Comparison of ENCODE assay signal across 7 cellular contexts in genomic region chr17:18257747-18258355, GRCh38. TPM values are rescaled to one million over a fixed set of nuclear protein-coding genes. Genes with fewer than 3 reads are reported as not detected.
DNase-seq lines count a peak whose midpoint lies in the region; ATAC-seq and TF ChIP-seq lines count a peak whose summit lies in the region.

No MANE protein-coding gene starts in this region.

- H3K4me3 ChIP-seq in SJSA1 (peak overlapping the region; percentile 99), adipocyte (ENCODE audit: low read length) (peak overlapping the region; percentile 91), cardiac muscle cell (peak overlapping the region; percentile 83)

- H3K9me3 ChIP-seq in SJSA1 (replicated peaks) (no peaks in the 10 kb centered on the region), adipocyte (ENCODE audit: control insufficient read depth, low read length) (no peaks in the 10 kb centered on the region), cardiac muscle cell (ENCODE audit: low read depth) (no peaks in the 10 kb centered on the region)

- no peaks in the 10 kb centered on the region for H3K9me3 Mint-ChIP-seq in osteocyte (ENCODE audit: unreplicated experiment)

- H3K36me3 Mint-ChIP-seq in osteocyte (ENCODE audit: unreplicated experiment): peaks cover 5% of the 10 kb centered on the region

- DNase-seq in HK-2 (ENCODE audit: unreplicated experiment) (peak; percentile 93), SJSA1 (ENCODE audit: low read depth in 1 of 2, low spot score in 2 of 2) (peak; percentile 84 to 88), adipocyte (ENCODE audit: low read depth) (peak; percentile 80), cardiac muscle cell (ENCODE audit: low read depth in 1 of 2, low spot score in 1 of 2) (peak; percentile 56 to 87), osteocyte (ENCODE audit: extremely low spot score, unreplicated experiment) (no peak), COR-L47 (lab: John Stamatoyannopoulos, UW) (no peak)

- H3K4me3 Mint-ChIP-seq in osteocyte (ENCODE audit: unreplicated experiment): peak overlapping the region; percentile 94

- no peaks in the 10 kb centered on the region for H3K27me3 Mint-ChIP-seq in osteocyte (ENCODE audit: unreplicated experiment)

- peaks cover 60% of the 10 kb centered on the region for H3K36me3 ChIP-seq in SJSA1
- H3K36me3 ChIP-seq in adipocyte (ENCODE audit: control insufficient read depth, insufficient read depth, low read length, severe bottlenecking): peaks cover 38% of the 10 kb centered on the region
- peaks cover 22% of the 10 kb centered on the region for H3K36me3 ChIP-seq in cardiac muscle cell

- H3K4me1 ChIP-seq in SJSA1 (replicated peaks): peaks cover 37% of the 10 kb centered on the region
- peaks cover 33% of the 10 kb centered on the region for H3K4me1 ChIP-seq in adipocyte (ENCODE audit: control insufficient read depth, insufficient read depth, low read length)
- peaks cover 17% of the 10 kb centered on the region for H3K4me1 ChIP-seq in cardiac muscle cell (ENCODE audit: low read depth)

- H3K27ac Mint-ChIP-seq in osteocyte (ENCODE audit: unreplicated experiment): peak overlapping the region; percentile 89

- H3K27me3 ChIP-seq in SJSA1 (replicated peaks): no peaks in the 10 kb centered on the region
- no peaks in the 10 kb centered on the region for H3K27me3 ChIP-seq in adipocyte (replicated peaks; ENCODE audit: control insufficient read depth, insufficient read depth, low read length)
- H3K27me3 ChIP-seq in cardiac muscle cell: no peaks in the 10 kb centered on the region

- ATAC-seq in GM18498 (IDR thresholded peaks at IDR 0.05; ENCODE audit: unreplicated experiment): peak; percentile 30

- H3K27ac ChIP-seq in SJSA1: peak overlapping the region; percentile 95
- H3K27ac ChIP-seq in cardiac muscle cell: peak overlapping the region; percentile 87

- peak; percentile 15 for TF ChIP-seq CTCF in cardiac muscle cell (IDR thresholded peaks at IDR 0.05; ENCODE audit: low read depth, low read length)
- TF ChIP-seq CTCF in osteocyte (IDR thresholded peaks at IDR 0.05): no peak

- peaks cover 33% of the 10 kb centered on the region for H3K4me1 Mint-ChIP-seq in osteocyte (ENCODE audit: unreplicated experiment)

- peak overlapping the region; percentile 96 for H3K9ac ChIP-seq in adipocyte (ENCODE audit: low read length)

RNA-seq across cellular contexts. Expression of gene FLII, which starts 0.7 kb away (rescaled TPM):
- total RNA-seq in SJSA1 (2014; rRNA removed; shearing (Covaris generic)): 115 TPM in 2 replicates
- 227 and 303 TPM in 2 replicates for total RNA-seq in cardiac muscle cell
- polyA plus RNA-seq in cardiac muscle cell: 210 and 232 TPM in 2 replicates
- total RNA-seq in osteocyte: 212 and 214 TPM in 2 replicates

RNA-seq across cellular contexts. Expression of gene MIEF2, which starts 2.6 kb away (rescaled TPM):
- 5.3 and 14.8 TPM in 2 replicates for total RNA-seq in SJSA1 (2014; rRNA removed; shearing (Covaris generic))
- 95.7 and 101 TPM in 2 replicates for total RNA-seq in cardiac muscle cell
- 36.9 and 37.3 TPM in 2 replicates for polyA plus RNA-seq in cardiac muscle cell
- total RNA-seq in osteocyte: 10.8 and 15.3 TPM in 2 replicates

RNA-seq across cellular contexts. Expression of gene LLGL1, which starts 32.4 kb away (rescaled TPM):
- total RNA-seq in SJSA1 (2014; rRNA removed; shearing (Covaris generic)): 15.9 and 19.3 TPM in 2 replicates
- total RNA-seq in cardiac muscle cell (81.5 and 83.8 TPM in 2 replicates), osteocyte (43.7 and 45.0 TPM in 2 replicates)
- polyA plus RNA-seq in cardiac muscle cell: 5.9 and 7.3 TPM in 2 replicates

RNA-seq across cellular contexts. Expression of gene TOP3A, which starts 56.9 kb away (rescaled TPM):
- 38.4 and 80.2 TPM in 2 replicates for total RNA-seq in SJSA1 (2014; rRNA removed; shearing (Covaris generic))
- 31.0 and 40.1 TPM in 2 replicates for total RNA-seq in cardiac muscle cell
- 22.7 and 26.5 TPM in 2 replicates for polyA plus RNA-seq in cardiac muscle cell
- total RNA-seq in osteocyte: 41.5 and 44.8 TPM in 2 replicates

RNA-seq across cellular contexts. Expression of gene SMCR8, which starts 57.2 kb away (rescaled TPM):
- 6.0 and 12.1 TPM in 2 replicates for total RNA-seq in SJSA1 (2014; rRNA removed; shearing (Covaris generic))
- total RNA-seq in cardiac muscle cell (8.7 and 11.3 TPM in 2 replicates), osteocyte (19.8 and 21.2 TPM in 2 replicates)
- polyA plus RNA-seq in cardiac muscle cell: 2.9 and 3.9 TPM in 2 replicates

Comparison
In these comparisons a context has a peak if more than half of its experiments do, and no peak if none do; other contexts are left out.
1. DNase-seq: peak in HK-2 (single experiment), SJSA1 (2 of 2), adipocyte (single experiment) and cardiac muscle cell (2 of 2); none in osteocyte (single experiment) and COR-L47 (single experiment).
2. Peak in every context shown above with its lines, with median percentiles within 50 percentile points of each other: H3K4me3 ChIP-seq.